ENCODE assay signal across 1 cellular context in genomic region chr3:61821823-61822251, GRCh38.
TF ChIP-seq lines count a peak whose summit lies in the region.

No MANE protein-coding gene starts in this region.

TF ChIP-seq in HEK293, 187 proteins besides CTCF, POLR2A, EP300 and RAD21 (continued from another document):
- TF ChIP-seq ZNF518A (tag by site-specific recombination; conservative IDR thresholded peaks at IDR 0.05; ENCODE audit: low read depth) (peak; percentile 48; the same call in 1 of the 2 replicates), ZNF366 (tag by site-specific recombination; conservative IDR thresholded peaks at IDR 0.05) (peak; percentile 95), ZNF214 (tag by site-specific recombination; IDR thresholded peaks at IDR 0.05; ENCODE audit: borderline replicate concordance) (no peak), OVOL3 (tag by site-specific recombination; IDR thresholded peaks at IDR 0.05) (peak; percentile 99), ZEB2 (tag by site-specific recombination; IDR thresholded peaks at IDR 0.05) (peak; percentile 98), ZNF416 (tag by site-specific recombination; IDR thresholded peaks at IDR 0.05) (no peak), ZNF148 (tag by site-specific recombination; IDR thresholded peaks at IDR 0.05; ENCODE audit: borderline replicate concordance) (no peak), ZNF843 (tag by site-specific recombination; IDR thresholded peaks at IDR 0.05) (peak; percentile 96), ZNF18 (tag by site-specific recombination; IDR thresholded peaks at IDR 0.05) (peak; percentile 70), ZNF423 (tag by site-specific recombination; IDR thresholded peaks at IDR 0.05) (no peak)
